ENCODE assay signal across 8 cellular contexts in the genomic region with DNA sequence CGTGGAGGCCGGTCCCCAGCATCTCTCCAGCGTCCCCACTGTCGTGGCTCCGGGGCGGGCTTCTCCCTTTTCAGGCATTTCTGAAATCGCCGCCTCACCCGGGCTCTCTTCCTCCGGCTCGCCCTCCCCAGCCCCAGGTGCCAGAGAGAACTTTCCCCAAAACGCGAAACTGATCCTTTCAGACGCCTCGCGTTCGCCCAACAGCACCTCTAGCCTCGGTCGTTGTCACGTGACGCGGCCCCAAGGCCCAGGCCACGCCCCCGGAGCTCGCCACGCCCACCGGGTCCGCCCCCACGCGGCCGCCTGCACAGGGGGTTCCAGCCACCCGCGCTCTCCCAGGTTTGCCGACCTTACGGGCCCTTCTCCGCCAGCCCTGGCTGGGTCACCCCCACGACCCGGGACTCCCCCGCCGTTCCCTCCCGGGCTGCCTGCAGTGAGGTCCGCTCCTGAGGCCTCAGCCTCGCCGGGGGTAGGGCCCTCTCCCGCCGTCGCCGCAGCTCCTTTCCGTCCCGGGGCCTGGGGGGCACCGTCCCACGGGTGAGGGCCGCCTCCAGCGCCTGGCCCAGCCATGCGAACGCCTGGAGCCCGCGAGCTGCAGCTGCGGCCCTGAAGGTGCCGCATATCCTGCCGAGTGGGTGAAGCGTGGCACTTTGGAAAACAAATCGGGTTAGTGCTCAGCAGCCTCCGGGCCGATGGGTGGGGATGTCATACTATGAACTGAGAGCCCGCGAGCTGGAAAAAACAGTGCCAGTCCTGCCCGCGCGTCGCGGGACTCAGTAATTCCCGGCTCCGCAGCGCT. TPM values are rescaled to one million over a fixed set of nuclear protein-coding genes. Genes with fewer than 3 reads are reported as not detected.
DNase-seq lines count a peak whose midpoint lies in the region; ATAC-seq and TF ChIP-seq lines count a peak whose summit lies in the region.

No MANE protein-coding gene starts in this region.

- no peak for TF ChIP-seq RAD21 in liver (IDR thresholded peaks at IDR 0.05)

- H3K9ac ChIP-seq in liver (ENCODE audit: low read depth in 1 of 2, low read length in 2 of 2) = no peak overlapping the region

- peak overlapping the region; percentile 19 to 50 for H3K27ac ChIP-seq in liver (ENCODE audit: low read depth in 1 of 2, low read length in 2 of 2)

- H3K4me1 ChIP-seq in liver (ENCODE audit: control insufficient read depth in 4 of 4, insufficient read depth in 4 of 4, low read length in 3 of 4) = peaks cover 0 to 13% (median 5%) of the 10 kb centered on the region in 4 donors

- no peak for TF ChIP-seq CTCF in AG10803 (conservative IDR thresholded peaks at IDR 0.05; ENCODE audit: low read length)
- no peak for TF ChIP-seq CTCF in liver (IDR thresholded peaks at IDR 0.05; ENCODE audit: low read depth, low read length, missing input control)

- DNase-seq in AG10803 (ENCODE audit: low read depth) (peak; percentile 69), NCI-H446 (lab: John Stamatoyannopoulos, UW) (peak; percentile 74 to 86), dedifferentiated amniotic fluid mesenchymal stem cell (ENCODE audit: extremely low spot score) (peak; percentile 63)
- peak; percentile 94 for DNase-seq in activated CD4-positive, alpha-beta T cell treated with anti-CD3 and anti-CD28 coated beads for 48 hours
- DNase-seq in stimulated activated CD4-positive, alpha-beta T cell treated with anti-CD3 and anti-CD28 coated beads, Interleukin-4, amount 100 ng/mL, for 4 hours = peak; percentile 89 to 94

- peak overlapping the region; percentile 69 for H3K4me3 ChIP-seq in AG10803 (ENCODE audit: low read length)
- peak overlapping the region; percentile 56 to 64 (median 59) for H3K4me3 ChIP-seq in liver (ENCODE audit: low read depth in 1 of 3, low read length in 3 of 3)

- no peaks in the 10 kb centered on the region for H3K36me3 ChIP-seq in liver (ENCODE audit: control insufficient read depth in 4 of 4, insufficient read depth in 3 of 4, low read depth in 1 of 4, low read length in 3 of 4)

- no peaks in the 10 kb centered on the region for H3K27me3 ChIP-seq in liver (ENCODE audit: control insufficient read depth in 4 of 4, insufficient read depth in 4 of 4, low read length in 3 of 4)

- 2% methylated on average over 75 of the region's 75 CpGs for WGBS in liver

- no peaks in the 10 kb centered on the region for H3K9me3 ChIP-seq in liver (ENCODE audit: control insufficient read depth in 4 of 4, low read length in 3 of 4)

- ATAC-seq in GM18870 (IDR thresholded peaks at IDR 0.05; ENCODE audit: unreplicated experiment) (peak; percentile 73), HG03097 (IDR thresholded peaks at IDR 0.05; ENCODE audit: low FRiP score, unreplicated experiment) (peak; percentile 90)

TF ChIP-seq in liver, 16 proteins besides CTCF, POLR2A, EP300 and RAD21:
- no peak for TF ChIP-seq TAF1 (conservative IDR thresholded peaks at IDR 0.05)
- TF ChIP-seq, protein P1, sequence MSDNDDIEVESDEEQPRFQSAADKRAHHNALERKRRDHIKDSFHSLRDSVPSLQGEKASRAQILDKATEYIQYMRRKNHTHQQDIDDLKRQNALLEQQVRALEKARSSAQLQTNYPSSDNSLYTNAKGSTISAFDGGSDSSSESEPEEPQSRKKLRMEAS (IDR thresholded peaks at IDR 0.05) = no peak
- no peak for TF ChIP-seq FOXA2 (IDR thresholded peaks at IDR 0.05)
- TF ChIP-seq EGR1 (IDR thresholded peaks at IDR 0.05; ENCODE audit: low read depth in 2 of 2) = peak in 1 of 2 donors; percentile 13

RNA-seq across cellular contexts. Expression of a gene that starts 21.0 kb away (rescaled TPM):
- total RNA-seq in liver = 100 to 1,000 TPM in 1 of 2 donors, 10 to 100 TPM in 1; 76.6 to 338 TPM
- 100 to 1,000 TPM; 188 to 190 TPM for polyA plus RNA-seq in liver

Comparison
In these comparisons a context has a peak if more than half of its experiments do, and no peak if none do; other contexts are left out.
1. Peak in every context shown above with its lines: DNase-seq, ATAC-seq, H3K4me3 ChIP-seq and H3K27ac ChIP-seq.